ENCODE assay signal across 20 cellular contexts in genomic region chr5:135602882-135603721, GRCh38. TPM values are rescaled to one million over a fixed set of nuclear protein-coding genes. Genes with fewer than 3 reads are reported as not detected.
A peak's percentile ranks its signal among the peaks of the same experiment; 100 is the strongest.
DNase-seq lines count a peak whose midpoint lies in the region; ATAC-seq and TF ChIP-seq lines count a peak whose summit lies in the region.
"Had no signal": no experiment of that assay in that cellular context is flagged by ENCODE, and none has a peak within 500 bp of the region (broad histone marks: within the 10 kb centered on the region; RNA-seq: fewer than 3 reads in every experiment).

No MANE protein-coding gene starts in this region.

- DNase-seq in activated CD8-positive, alpha-beta memory T cell treated with anti-CD3 and anti-CD28 coated beads, Interleukin-2, amount 10 ng/mL, durations not matched to agents 7 days and 5 days: peak; percentile 21
- no peak for DNase-seq in activated CD8-positive, alpha-beta memory T cell treated with anti-CD3 and anti-CD28 coated beads, Interleukin-2, amount 50 U/mL, for 4 hours
- DNase-seq in NCI-H146 (lab: John Stamatoyannopoulos, UW) (peak; percentile 82), hepatocyte (ENCODE audit: low spot score) (no peak), nucleus accumbens (lab: John Stamatoyannopoulos, UW) (no peak)
- DNase-seq: ACHN; activated B cell treated with CpG ODN at 0.5 μM for 24 hours; activated CD8-positive, alpha-beta T cell treated with anti-CD3 and anti-CD28 coated beads for 36 hours; DMS 273 treated with DMSO at 0.1 percent for 48 hours; effector memory CD8-positive, alpha-beta T cell; NCI-H1694; NCI-H2227 treated with DMSO at 0.1 percent for 48 hours; stimulated activated CD4-positive, alpha-beta T cell treated with anti-CD3 and anti-CD28 coated beads, Interleukin-12 subunit alpha, Interleukin-12 subunit beta, amount 100 ng/mL, for 4 hours had no signal

- CTCF ChIA-PET in activated CD8-positive, alpha-beta memory T cell treated with anti-CD3 and anti-CD28 coated beads, Interleukin-2, amount 10 ng/mL, durations not matched to agents 7 days and 5 days (lab: Charles Lee): no interaction called here

- H4K20me1 ChIP-seq in hepatocyte (ENCODE audit: insufficient read depth, poor library complexity, severe bottlenecking): no peaks in the 10 kb centered on the region

- no peak overlapping the region for H2AFZ ChIP-seq in hepatocyte

- H3K36me3 Mint-ChIP-seq in activated CD8-positive, alpha-beta memory T cell treated with anti-CD3 and anti-CD28 coated beads, Interleukin-2, amount 10 ng/mL, durations not matched to agents 7 days and 5 days: no peaks in the 10 kb centered on the region
- H3K36me3 Mint-ChIP-seq: activated naive CD4-positive, alpha-beta T cell treated with anti-CD3 and anti-CD28 coated beads, Interleukin-2, amount 50 U/mL, for 72 hours had no signal

- no peak overlapping the region for H3K4me3 Mint-ChIP-seq in activated CD8-positive, alpha-beta memory T cell treated with anti-CD3 and anti-CD28 coated beads, Interleukin-2, amount 10 ng/mL, durations not matched to agents 7 days and 5 days
- H3K4me3 Mint-ChIP-seq: activated B cell treated with CpG ODN at 0.5 μM for 24 hours; activated CD8-positive, alpha-beta T cell treated with anti-CD3 and anti-CD28 coated beads for 36 hours; effector memory CD8-positive, alpha-beta T cell; T-helper 2 cell treated with Interferon-gamma antibody and Interleukin-4, amounts not matched to agents 5 μg/mL and 100 μg/mL, for 36 hours had no signal

- H3K4me3 ChIP-seq in hepatocyte (no peak overlapping the region), skin epidermis (no peak overlapping the region)
- H3K4me3 ChIP-seq: lung had no signal

- WGBS in hepatocyte (ENCODE audit: low lambda C conversion rate, missing lambda C conversion rate): 57% methylated on average over 7 of the region's 7 CpGs

- H3K4me2 ChIP-seq in hepatocyte: no peak overlapping the region

- peaks cover 13% of the 10 kb centered on the region for H3K27me3 Mint-ChIP-seq in activated CD8-positive, alpha-beta memory T cell treated with anti-CD3 and anti-CD28 coated beads, Interleukin-2, amount 10 ng/mL, durations not matched to agents 7 days and 5 days
- H3K27me3 Mint-ChIP-seq: activated B cell treated with CpG ODN at 0.5 μM for 24 hours had no signal

- no peak overlapping the region for H3K27ac Mint-ChIP-seq in activated CD8-positive, alpha-beta memory T cell treated with anti-CD3 and anti-CD28 coated beads, Interleukin-2, amount 10 ng/mL, durations not matched to agents 7 days and 5 days
- H3K27ac Mint-ChIP-seq: activated B cell treated with CpG ODN at 0.5 μM for 24 hours; activated CD8-positive, alpha-beta T cell treated with anti-CD3 and anti-CD28 coated beads for 36 hours; activated naive CD4-positive, alpha-beta T cell treated with anti-CD3 and anti-CD28 coated beads, Interleukin-2, amount 50 U/mL, for 72 hours; effector memory CD8-positive, alpha-beta T cell; T-helper 2 cell treated with Interferon-gamma antibody and Interleukin-4, amounts not matched to agents 5 μg/mL and 100 μg/mL, for 36 hours had no signal

- no peaks in the 10 kb centered on the region for H3K36me3 ChIP-seq in hepatocyte (replicated peaks; ENCODE audit: insufficient read depth, low read depth)

- H3K9me2 ChIP-seq in hepatocyte (replicated peaks; ENCODE audit: insufficient read depth): no peaks in the 10 kb centered on the region

- H3K9me3 Mint-ChIP-seq in activated CD8-positive, alpha-beta memory T cell treated with anti-CD3 and anti-CD28 coated beads, Interleukin-2, amount 10 ng/mL, durations not matched to agents 7 days and 5 days (ENCODE audit: low read depth): no peaks in the 10 kb centered on the region
- H3K9me3 Mint-ChIP-seq: activated B cell treated with CpG ODN at 0.5 μM for 24 hours; activated CD8-positive, alpha-beta T cell treated with anti-CD3 and anti-CD28 coated beads for 36 hours; activated naive CD4-positive, alpha-beta T cell treated with anti-CD3 and anti-CD28 coated beads, Interleukin-2, amount 50 U/mL, for 72 hours; effector memory CD8-positive, alpha-beta T cell; T-helper 2 cell treated with Interferon-gamma antibody and Interleukin-4, amounts not matched to agents 5 μg/mL and 100 μg/mL, for 36 hours had no signal

- no peak for ATAC-seq in activated CD8-positive, alpha-beta memory T cell treated with anti-CD3 and anti-CD28 coated beads, Interleukin-2, amount 10 ng/mL, durations not matched to agents 7 days and 5 days
- ATAC-seq in GM19463 (IDR thresholded peaks at IDR 0.05; ENCODE audit: unreplicated experiment) (no peak), HG02970 (IDR thresholded peaks at IDR 0.05; ENCODE audit: low FRiP score, unreplicated experiment) (no peak)
- ATAC-seq: activated CD8-positive, alpha-beta T cell treated with anti-CD3 and anti-CD28 coated beads for 36 hours; activated naive CD4-positive, alpha-beta T cell treated with anti-CD3 and anti-CD28 coated beads, Interleukin-2, amount 50 U/mL, for 72 hours; effector memory CD8-positive, alpha-beta T cell; SK-N-SH treated with all-trans-retinoic acid at 6 μM for 48 hours had no signal

- H3K4me1 Mint-ChIP-seq in activated CD8-positive, alpha-beta memory T cell treated with anti-CD3 and anti-CD28 coated beads, Interleukin-2, amount 10 ng/mL, durations not matched to agents 7 days and 5 days: no peaks in the 10 kb centered on the region
- H3K4me1 Mint-ChIP-seq: activated B cell treated with CpG ODN at 0.5 μM for 24 hours had no signal

- H3K27ac ChIP-seq in hepatocyte: peak overlapping the region; percentile 51
- H3K27ac ChIP-seq in skin epidermis: peak overlapping the region in 14 of 21 experiments; percentile 5 to 69 (median 52)

- H3K4me1 ChIP-seq in hepatocyte (ENCODE audit: insufficient read depth): peaks cover 9% of the 10 kb centered on the region

- H3K79me2 ChIP-seq in hepatocyte: no peaks in the 10 kb centered on the region

- TF ChIP-seq CTCF in hepatocyte (IDR thresholded peaks at IDR 0.05; ENCODE audit: poor library complexity): no peak

- H3K27me3 ChIP-seq in hepatocyte: no peaks in the 10 kb centered on the region

- no peaks in the 10 kb centered on the region for H3K9me3 ChIP-seq in hepatocyte (ENCODE audit: low read depth)

RNA-seq across cellular contexts. Expression of gene CXCL14, which starts 24.3 kb away (rescaled TPM):
- not detected for total RNA-seq in activated CD8-positive, alpha-beta memory T cell treated with anti-CD3 and anti-CD28 coated beads, Interleukin-2, amount 10 ng/mL, durations not matched to agents 7 days and 5 days
- total RNA-seq in hepatocyte: 52.5 and 56.1 TPM in 2 replicates
- 62.8 and 88.8 TPM in 2 replicates for polyA plus RNA-seq in hepatocyte
- total RNA-seq: activated B cell treated with CpG ODN at 0.5 μM for 24 hours; activated CD8-positive, alpha-beta T cell treated with anti-CD3 and anti-CD28 coated beads for 36 hours; activated naive CD4-positive, alpha-beta T cell treated with anti-CD3 and anti-CD28 coated beads, Interleukin-2, amount 50 U/mL, for 72 hours had no signal

Comparison
In these comparisons a context has a peak if more than half of its experiments do, and no peak if none do; other contexts are left out.
1. DNase-seq: peak in activated CD8-positive, alpha-beta memory T cell treated with anti-CD3 and anti-CD28 coated beads, Interleukin-2, amount 10 ng/mL, durations not matched to agents 7 days and 5 days (single experiment) and NCI-H146 (single experiment); none in activated CD8-positive, alpha-beta memory T cell treated with anti-CD3 and anti-CD28 coated beads, Interleukin-2, amount 50 U/mL, for 4 hours (single experiment), hepatocyte (single experiment) and nucleus accumbens (0 of 56).
2. RNA of gene CXCL14, which starts 24.3 kb away (total RNA-seq): 52.5 to 56.1 TPM in hepatocyte; not detected in activated CD8-positive, alpha-beta memory T cell treated with anti-CD3 and anti-CD28 coated beads, Interleukin-2, amount 10 ng/mL, durations not matched to agents 7 days and 5 days; every median in the first group is over 10 times any median in the second.